23 cellular contexts compared by ENCODE assay signal in the genomic region with DNA sequence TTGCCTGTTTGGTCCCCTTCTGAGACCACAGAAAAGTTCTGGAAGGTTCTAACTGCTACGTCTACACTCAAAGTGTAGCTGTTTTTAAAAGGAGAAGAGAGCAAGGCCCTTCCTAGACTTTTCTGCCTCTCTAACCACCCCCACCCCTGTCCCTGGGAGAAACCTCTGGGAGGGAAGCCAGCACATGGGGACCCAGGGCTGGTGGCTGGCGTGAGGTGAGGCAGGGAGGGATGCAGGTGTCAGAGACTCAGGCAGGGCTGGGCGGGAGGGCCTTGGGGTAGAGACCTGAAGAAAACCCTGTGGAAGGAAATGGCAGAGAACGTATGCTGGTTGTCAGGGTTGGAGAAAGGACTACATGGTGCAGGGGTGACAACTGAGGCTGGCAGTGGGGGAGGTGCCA. TPM values are rescaled to one million over a fixed set of nuclear protein-coding genes. Genes with fewer than 3 reads are reported as not detected.
A peak's percentile ranks its signal among the peaks of the same experiment; 100 is the strongest.
DNase-seq lines count a peak whose midpoint lies in the region; ATAC-seq, FAIRE-seq and TF ChIP-seq lines count a peak whose summit lies in the region.
"Had no signal": no experiment of that assay in that cellular context is flagged by ENCODE, and none has a peak within 500 bp of the region (broad histone marks: within the 10 kb centered on the region; RNA-seq: fewer than 3 reads in every experiment).

No MANE protein-coding gene starts in this region.

- no peak overlapping the region for H3K4me2 ChIP-seq in hepatocyte

- no peaks in the 10 kb centered on the region for H3K9me3 Mint-ChIP-seq in CD14-positive monocyte
- H3K9me3 Mint-ChIP-seq in stimulated activated naive B cell treated with anti-CD40 and anti-IgM and Interleukin-4, amounts not matched to agents 10 μg/mL and 1 μg/mL and 100 μg/mL, for 72 hours = no peaks in the 10 kb centered on the region
- H3K9me3 Mint-ChIP-seq: activated naive CD4-positive, alpha-beta T cell treated with anti-CD3 and anti-CD28 coated beads for 36 hours; stimulated activated memory B cell treated with anti-CD40 and anti-IgM and Interleukin-4, amounts not matched to agents 10 μg/mL and 1 μg/mL and 100 μg/mL, for 72 hours had no signal

- peaks cover 87% of the 10 kb centered on the region for H3K79me2 ChIP-seq in hepatocyte

- H3K4me1 Mint-ChIP-seq in CD14-positive monocyte = peaks cover 33% of the 10 kb centered on the region
- H3K4me1 Mint-ChIP-seq in stimulated activated naive B cell treated with anti-CD40 and anti-IgM and Interleukin-4, amounts not matched to agents 10 μg/mL and 1 μg/mL and 100 μg/mL, for 72 hours = peaks cover 5 to 20% of the 10 kb centered on the region in 2 donors

- H3K27me3 ChIP-seq in hepatocyte = no peaks in the 10 kb centered on the region
- no peaks in the 10 kb centered on the region for H3K27me3 ChIP-seq in pancreas
- H3K27me3 ChIP-seq: upper lobe of right lung had no signal

- no peak for FAIRE-seq in pancreas (lab: Jason Lieb, UNC)
- FAIRE-seq: bronchial epithelial cell, GM19239 had no signal

- TF ChIP-seq CTCF in CD14-positive monocyte (IDR thresholded peaks at IDR 0.05) (no peak), VCaP (conservative IDR thresholded peaks at IDR 0.05) (no peak), hepatocyte (IDR thresholded peaks at IDR 0.05; ENCODE audit: poor library complexity) (no peak), pancreas (IDR thresholded peaks at IDR 0.05) (no peak)

- H3K4me1 ChIP-seq in hepatocyte (ENCODE audit: insufficient read depth) = peaks cover 50% of the 10 kb centered on the region
- H3K4me1 ChIP-seq in pancreas = peaks cover 45 to 71% (median 47%) of the 10 kb centered on the region in 3 donors

- H3K27ac Mint-ChIP-seq in CD14-positive monocyte = peak overlapping the region in 4 of 7 donors; percentile 13 to 75 (median 58)
- no peak overlapping the region for H3K27ac Mint-ChIP-seq in stimulated activated naive B cell treated with anti-CD40 and anti-IgM and Interleukin-4, amounts not matched to agents 10 μg/mL and 1 μg/mL and 100 μg/mL, for 72 hours
- H3K27ac Mint-ChIP-seq: stimulated activated memory B cell treated with anti-CD40 and anti-IgM and Interleukin-4, amounts not matched to agents 10 μg/mL and 1 μg/mL and 100 μg/mL, for 72 hours had no signal

- peaks cover 6% of the 10 kb centered on the region for H4K20me1 ChIP-seq in hepatocyte (ENCODE audit: insufficient read depth, poor library complexity, severe bottlenecking)

- H3K36me3 ChIP-seq in hepatocyte (replicated peaks; ENCODE audit: insufficient read depth, low read depth) (no peaks in the 10 kb centered on the region), pancreas (no peaks in the 10 kb centered on the region)

- no peak overlapping the region for H3K4me3 Mint-ChIP-seq in CD14-positive monocyte
- no peak overlapping the region for H3K4me3 Mint-ChIP-seq in stimulated activated naive B cell treated with anti-CD40 and anti-IgM and Interleukin-4, amounts not matched to agents 10 μg/mL and 1 μg/mL and 100 μg/mL, for 72 hours
- H3K4me3 Mint-ChIP-seq: activated naive CD4-positive, alpha-beta T cell treated with anti-CD3 and anti-CD28 coated beads for 36 hours; stimulated activated memory B cell treated with anti-CD40 and anti-IgM and Interleukin-4, amounts not matched to agents 10 μg/mL and 1 μg/mL and 100 μg/mL, for 72 hours had no signal

- H3K27ac ChIP-seq in VCaP = peak overlapping the region; percentile 88
- peak overlapping the region; percentile 80 for H3K27ac ChIP-seq in hepatocyte
- H3K27ac ChIP-seq in pancreas = peak overlapping the region; percentile 6 to 76 (median 60)
- H3K27ac ChIP-seq: upper lobe of right lung had no signal

- H3K9me3 ChIP-seq in hepatocyte (ENCODE audit: low read depth) (no peaks in the 10 kb centered on the region), pancreas (no peaks in the 10 kb centered on the region)
- H3K9me3 ChIP-seq: upper lobe of right lung had no signal

- peak; percentile 34 to 46 (median 39) for ATAC-seq in pancreas
- no peak for ATAC-seq in GM19467 (IDR thresholded peaks at IDR 0.05; ENCODE audit: unreplicated experiment)
- ATAC-seq in stimulated activated naive B cell treated with anti-CD40 and anti-IgM and Interleukin-4, amounts not matched to agents 10 μg/mL and 1 μg/mL and 100 μg/mL, for 72 hours (replicated peaks) = no peak
- ATAC-seq: stimulated activated memory B cell treated with anti-CD40 and anti-IgM and Interleukin-4, amounts not matched to agents 10 μg/mL and 1 μg/mL and 100 μg/mL, for 72 hours; upper lobe of right lung had no signal

- H3K27me3 Mint-ChIP-seq in CD14-positive monocyte (ENCODE audit: low read depth in 3 of 3) = no peaks in the 10 kb centered on the region
- peaks cover 0 to 8% of the 10 kb centered on the region in 2 donors for H3K27me3 Mint-ChIP-seq in stimulated activated naive B cell treated with anti-CD40 and anti-IgM and Interleukin-4, amounts not matched to agents 10 μg/mL and 1 μg/mL and 100 μg/mL, for 72 hours

- peaks cover 43 to 77% of the 10 kb centered on the region in 2 donors for H3K36me3 Mint-ChIP-seq in CD14-positive monocyte
- H3K36me3 Mint-ChIP-seq in stimulated activated naive B cell treated with anti-CD40 and anti-IgM and Interleukin-4, amounts not matched to agents 10 μg/mL and 1 μg/mL and 100 μg/mL, for 72 hours = no peaks in the 10 kb centered on the region
- H3K36me3 Mint-ChIP-seq: stimulated activated memory B cell treated with anti-CD40 and anti-IgM and Interleukin-4, amounts not matched to agents 10 μg/mL and 1 μg/mL and 100 μg/mL, for 72 hours had no signal

- intact Hi-C loops in CD14-positive monocyte (cut with micrococcal nuclease) = no loop called here
- intact Hi-C loops in pancreas (cut with DNase I) = loop anchor here in 2 of 3 donors (5.0 to 10.0 kb wide), 2 partner anchors 58 to 60 kb away; no protein-coding TSS in a partner anchor

- H3K4me3 ChIP-seq in hepatocyte (no peak overlapping the region), pancreas (no peak overlapping the region)
- H3K4me3 ChIP-seq: lung, upper lobe of right lung had no signal

- 94% methylated on average over 4 of the region's 4 CpGs for WGBS in hepatocyte (ENCODE audit: low lambda C conversion rate, missing lambda C conversion rate)
- WGBS in pancreas, 2 donors = 32 to 41% methylated on average over 4 of the region's 4 CpGs

- no peak overlapping the region for H2AFZ ChIP-seq in hepatocyte

- no peaks in the 10 kb centered on the region for H3K9me2 ChIP-seq in hepatocyte (replicated peaks; ENCODE audit: insufficient read depth)

- DNase-seq in CD14-positive monocyte (ENCODE audit: low spot score) = no peak
- DNase-seq in hepatocyte (ENCODE audit: low spot score) = no peak
- peak in 3 of 6 donors; percentile 49 to 70 (median 58) for DNase-seq in pancreas
- DNase-seq in retina = no peak
- no peak for DNase-seq in Ammon's horn (ENCODE audit: low spot score)
- no peak for DNase-seq in stimulated activated naive B cell treated with anti-CD40 and anti-IgM and Interleukin-4, amounts not matched to agents 10 μg/mL and 1 μg/mL and 100 μg/mL, for 72 hours
- DNase-seq: activated naive CD4-positive, alpha-beta T cell treated with anti-CD3 and anti-CD28 coated beads for 36 hours; activated T-cell treated with anti-CD3 and anti-CD28 coated beads for 4 hours; COR-L47; effector CD4-positive, alpha-beta T cell; Kasumi-1; NCI-H1092 treated with DMSO at 0.1 percent for 48 hours; NCI-H2081; NCI-H524; stimulated activated CD4-positive, alpha-beta T cell treated with anti-CD3 and anti-CD28 coated beads, Interleukin-15, amount 100 ng/mL, for 24 hours; SW 1271; upper lobe of right lung had no signal

RNA-seq across cellular contexts. Expression of gene ARRB1, which starts 26.7 kb away (rescaled TPM):
- polyA plus RNA-seq in CD14-positive monocyte (10 to 100 TPM; 52.6 to 66.5 TPM), hepatocyte (15.2 and 16.2 TPM in 2 replicates), pancreas (10 to 100 TPM in 1 of 2 donors, 1 to 10 TPM in 1; 7.8 to 12.7 TPM)
- total RNA-seq in hepatocyte (83.2 and 91.3 TPM in 2 replicates), pancreas (10 to 100 TPM; 30.3 to 68.1 (median 33.8) TPM)

Comparison
In these comparisons a context has a peak if more than half of its experiments do, and no peak if none do; other contexts are left out.
1. ATAC-seq: peak in pancreas (4 of 4); none in GM19467 (single experiment) and stimulated activated naive B cell treated with anti-CD40 and anti-IgM and Interleukin-4, amounts not matched to agents 10 μg/mL and 1 μg/mL and 100 μg/mL, for 72 hours (0 of 2).
2. intact Hi-C loops: an anchor here in pancreas (5.0 to 10.0 kb wide); none called in CD14-positive monocyte.
3. Peak in every context shown above with its lines, with median percentiles within 50 percentile points of each other: H3K27ac ChIP-seq.